In the genomic region with DNA sequence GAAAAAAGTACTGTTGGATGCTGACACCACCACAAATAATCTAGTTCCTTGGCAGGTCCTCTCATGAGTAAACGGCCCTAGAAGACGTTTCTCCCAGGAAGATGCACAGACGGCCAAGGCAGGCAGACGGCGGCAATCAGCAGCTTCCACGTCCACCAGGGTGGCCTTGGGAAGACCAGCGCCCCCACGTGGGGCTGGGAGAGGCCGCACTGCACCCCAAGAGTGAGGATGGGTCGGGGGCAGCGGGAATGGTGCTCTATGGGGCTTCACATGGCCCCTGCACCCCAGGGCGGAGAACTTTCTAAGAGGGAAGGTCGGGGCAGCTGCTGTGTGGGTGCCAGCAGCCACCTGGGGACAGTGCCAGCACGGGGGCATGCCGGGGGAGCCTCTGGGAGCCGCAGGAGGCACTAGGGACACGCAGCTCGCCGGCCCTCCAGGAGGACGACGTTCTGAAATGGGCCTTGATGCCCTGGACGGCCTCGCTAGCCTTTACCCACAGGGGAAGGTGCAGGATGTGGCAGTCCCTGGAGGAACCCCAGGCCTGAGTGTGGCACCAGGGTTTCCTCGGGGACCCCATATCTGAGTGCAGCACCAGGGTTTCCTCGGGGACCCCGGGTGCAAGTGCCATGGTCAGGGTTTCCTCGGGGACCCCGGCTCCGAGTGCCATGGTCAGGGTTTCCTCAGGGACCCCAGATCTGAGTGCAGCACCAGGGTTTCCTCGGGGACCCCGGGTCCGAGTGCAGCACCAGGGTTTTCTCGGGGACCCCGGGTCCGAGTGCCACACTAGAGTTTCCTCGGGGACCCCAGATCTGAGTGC, we compare ENCODE assay signal across 30 cellular contexts.
DNase-seq lines count a peak whose midpoint lies in the region; ATAC-seq and TF ChIP-seq lines count a peak whose summit lies in the region.
"Had no signal": no experiment of that assay in that cellular context is flagged by ENCODE, and none has a peak within 500 bp of the region (broad histone marks: within the 10 kb centered on the region; RNA-seq: fewer than 3 reads in every experiment).

No MANE protein-coding gene starts in this region.

- H4K20me1 ChIP-seq in BLaER1 (no peaks in the 10 kb centered on the region), HCT116 (ENCODE audit: insufficient read depth) (no peaks in the 10 kb centered on the region), neural progenitor cell (ENCODE audit: low read depth) (no peaks in the 10 kb centered on the region)

- ATAC-seq in HCT116: no peak
- ATAC-seq in GM21717 (IDR thresholded peaks at IDR 0.05; ENCODE audit: unreplicated experiment): no peak
- ATAC-seq: gastroesophageal sphincter; stimulated activated naive CD8-positive, alpha-beta T cell treated with anti-CD3 and anti-CD28 coated beads, Interleukin-15, Interleukin-2, amounts not matched to agents 100 U/mL and 50 U/mL, for 24 hours had no signal

- no peak overlapping the region for H3K27ac Mint-ChIP-seq in neural progenitor cell
- H3K27ac Mint-ChIP-seq: activated CD4-positive, alpha-beta T cell treated with anti-CD3 and anti-CD28 coated beads, Interleukin-2, amount 10 ng/mL, durations not matched to agents 24 days and 14 days; activated naive CD8-positive, alpha-beta T cell treated with anti-CD3 and anti-CD28 coated beads for 36 hours; B cell; nephron progenitor cell had no signal

- H3K4me2 ChIP-seq in BLaER1 (peak overlapping the region; percentile 67), HCT116 (ENCODE audit: low read length) (no peak overlapping the region), neural progenitor cell (no peak overlapping the region)
- H3K4me2 ChIP-seq: KMS-11 had no signal

- H3K9me3 ChIP-seq in BLaER1 (peaks cover 8% of the 10 kb centered on the region), HCT116 (ENCODE audit: control insufficient read depth in 1 of 2, insufficient read depth in 1 of 2, low read depth in 1 of 2, low read length in 2 of 2) (0 out of 4 replicates have a peak, but pooled peaks cover 3 to 5% of the 10 kb centered on the region in 2 experiments), WERI-Rb-1 (ENCODE audit: severe bottlenecking) (no peaks in the 10 kb centered on the region), neural progenitor cell (ENCODE audit: low read depth) (no peaks in the 10 kb centered on the region)
- H3K9me3 ChIP-seq: gastroesophageal sphincter had no signal

- no peak for DNase-seq in HCT116 (ENCODE audit: low read depth, low spot score)
- DNase-seq in WERI-Rb-1: peak; percentile 51
- DNase-seq in neural progenitor cell (ENCODE audit: low spot score): peak; percentile 47
- DNase-seq in SHP77 treated with DMSO at 0.1 percent for 48 hours (lab: John Stamatoyannopoulos, UW): no peak
- DNase-seq in C1 segment of cervical spinal cord (lab: John Stamatoyannopoulos, UW): no peak
- DNase-seq: ACHN; activated CD4-positive, alpha-beta T cell treated with anti-CD3 and anti-CD28 coated beads, Interleukin-2, amount 10 ng/mL, durations not matched to agents 24 days and 14 days; activated effector memory CD4-positive, alpha-beta T cell treated with anti-CD3 and anti-CD28 coated beads, Interleukin-2, amount 50 U/mL, for 16 hours; activated naive CD8-positive, alpha-beta T cell treated with anti-CD3 and anti-CD28 coated beads for 36 hours; aorta; Caco-2; effector CD4-positive, alpha-beta T cell; hippocampal formation; left cardiac atrium; mammary epithelial cell; NCI-H1436 treated with DMSO at 0.1 percent for 48 hours; NCI-H2107; NCI-H345; NCI-H69; nephron progenitor cell; small intestine; stimulated activated CD4-positive, alpha-beta T cell treated with anti-CD3 and anti-CD28 coated beads, Interleukin-1b, Interleukin-23, amount 100 ng/mL, for 48 hours; stimulated activated naive CD8-positive, alpha-beta T cell treated with anti-CD3 and anti-CD28 coated beads, Interleukin-15, Interleukin-2, amounts not matched to agents 100 U/mL and 50 U/mL, for 24 hours; T1000 had no signal

- H3K27ac ChIP-seq in BLaER1 (no peak overlapping the region), HCT116 (ENCODE audit: low read depth, low read length) (no peak overlapping the region), WERI-Rb-1 (no peak overlapping the region), neural progenitor cell (no peak overlapping the region)
- H3K27ac ChIP-seq: gastroesophageal sphincter, KMS-11, parathyroid adenoma had no signal

- RAD21 ChIA-PET in HCT116 (lab: Charles Lee; ENCODE audit: low non-redundant PET in 1 of 2, low total read pairs in 2 of 2, uncharacterized antibody in 2 of 2, unreplicated experiment in 2 of 2): no interaction called here

- TF ChIP-seq CTCF in HCT116 (IDR thresholded peaks at IDR 0.05 in 2 of 3, conservative IDR thresholded peaks at IDR 0.05 in 1 of 3; ENCODE audit: borderline replicate concordance in 1 of 3, insufficient read depth in 1 of 3, low read depth in 2 of 3, low read length in 2 of 3) (peak in 2 of 3 experiments; percentile 7 to 26; a peak in 1 of 6 replicates), WERI-Rb-1 (IDR thresholded peaks at IDR 0.05; ENCODE audit: low read depth, low read length) (peak; percentile 77), neural progenitor cell (IDR thresholded peaks at IDR 0.05) (peak; percentile 45)

- H3K9me2 ChIP-seq in HCT116 (ENCODE audit: insufficient read depth): no peaks in the 10 kb centered on the region

- H3K4me1 ChIP-seq in BLaER1: peaks cover 44% of the 10 kb centered on the region
- H3K4me1 ChIP-seq in HCT116 (ENCODE audit: control insufficient read depth in 1 of 2, insufficient read depth in 2 of 2, low read length in 2 of 2): peaks cover 0 to 9% of the 10 kb centered on the region in 2 experiments; a peak in 2 of 4 replicates
- peaks cover 4% of the 10 kb centered on the region for H3K4me1 ChIP-seq in neural progenitor cell
- H3K4me1 ChIP-seq: Caco-2, gastroesophageal sphincter, parathyroid adenoma had no signal

- H3K36me3 ChIP-seq in BLaER1: no peaks in the 10 kb centered on the region
- H3K36me3 ChIP-seq in HCT116 (ENCODE audit: control insufficient read depth in 1 of 2, insufficient read depth in 2 of 2, low read length in 2 of 2): no peaks in the 10 kb centered on the region
- H3K36me3 ChIP-seq in WERI-Rb-1: no peaks in the 10 kb centered on the region
- no peaks in the 10 kb centered on the region for H3K36me3 ChIP-seq in neural progenitor cell
- H3K36me3 ChIP-seq: gastroesophageal sphincter had no signal

- H3K4me3 ChIP-seq in BLaER1 (no peak overlapping the region), HCT116 (replicated peaks in 1 of 2; ENCODE audit: low read depth in 1 of 2, low read length in 2 of 2) (no peak overlapping the region), WERI-Rb-1 (ENCODE audit: low read depth, low read length) (no peak overlapping the region), neural progenitor cell (no peak overlapping the region)
- H3K4me3 ChIP-seq: gastroesophageal sphincter had no signal

- peaks cover 4% of the 10 kb centered on the region for H3K9me3 Mint-ChIP-seq in neural progenitor cell

- TF ChIP-seq RAD21 in HCT116 (IDR thresholded peaks at IDR 0.05; ENCODE audit: low read depth): no peak

- H3K36me3 Mint-ChIP-seq in neural progenitor cell: peaks cover 2% of the 10 kb centered on the region

- TF ChIP-seq POLR2A in HCT116 (IDR thresholded peaks at IDR 0.05; ENCODE audit: borderline replicate concordance, extremely low read depth, insufficient read depth, insufficient read length): no peak

- H3K9ac ChIP-seq in BLaER1 (no peak overlapping the region), HCT116 (ENCODE audit: low read length) (no peak overlapping the region), neural progenitor cell (no peak overlapping the region)
- H3K9ac ChIP-seq: KMS-11, parathyroid adenoma had no signal

- peaks cover 17% of the 10 kb centered on the region for H3K4me1 Mint-ChIP-seq in neural progenitor cell

- H3F3A ChIP-seq in neural progenitor cell (ENCODE audit: low read depth): no peaks in the 10 kb centered on the region

- no peak overlapping the region for H3K4me3 Mint-ChIP-seq in neural progenitor cell
- H3K4me3 Mint-ChIP-seq: activated CD4-positive, alpha-beta T cell treated with anti-CD3 and anti-CD28 coated beads, Interleukin-2, amount 10 ng/mL, durations not matched to agents 24 days and 14 days; activated naive CD8-positive, alpha-beta T cell treated with anti-CD3 and anti-CD28 coated beads for 36 hours; B cell; nephron progenitor cell had no signal

- H3K27me3 ChIP-seq in BLaER1: no peaks in the 10 kb centered on the region; the same call in 1 of the 2 replicates
- H3K27me3 ChIP-seq in HCT116 (ENCODE audit: insufficient read depth, low read length): no peaks in the 10 kb centered on the region
- H3K27me3 ChIP-seq in WERI-Rb-1 (ENCODE audit: insufficient read depth, low read depth, severe bottlenecking): no peaks in the 10 kb centered on the region
- H3K27me3 ChIP-seq in neural progenitor cell: no peaks in the 10 kb centered on the region

- no TSS peak for BruUV-seq in HCT116 (replicated peaks; lab: Mats Ljungman, UMichigan)

- no peak overlapping the region for H2AFZ ChIP-seq in HCT116 (ENCODE audit: low read depth, low read length, poor library complexity, severe bottlenecking)
- H2AFZ ChIP-seq in neural progenitor cell (replicated peaks): no peak overlapping the region
- H2AFZ ChIP-seq: parathyroid adenoma had no signal

- intact Hi-C loops in HCT116 (cut with micrococcal nuclease): no loop called here

- CTCF ChIA-PET in HCT116 (lab: Charles Lee): interaction anchor here (0.6 kb wide), 1 partner anchor 23 kb away, joined by 3 read pairs; no protein-coding TSS in a partner anchor

- H3K27me3 Mint-ChIP-seq in neural progenitor cell (ENCODE audit: insufficient read depth, low read depth): peaks cover 4% of the 10 kb centered on the region
- H3K27me3 Mint-ChIP-seq: activated CD4-positive, alpha-beta T cell treated with anti-CD3 and anti-CD28 coated beads, Interleukin-2, amount 10 ng/mL, durations not matched to agents 24 days and 14 days; activated naive CD8-positive, alpha-beta T cell treated with anti-CD3 and anti-CD28 coated beads for 36 hours; B cell had no signal

- H3K79me2 ChIP-seq in HCT116 (ENCODE audit: insufficient read depth, low read length) (no peaks in the 10 kb centered on the region), neural progenitor cell (ENCODE audit: low read depth) (no peaks in the 10 kb centered on the region)
- H3K79me2 ChIP-seq: parathyroid adenoma had no signal

- POLR2A ChIA-PET in HCT116 (lab: Charles Lee): no interaction called here

TF ChIP-seq in HCT116, 20 proteins besides CTCF, POLR2A, EP300 and RAD21 (continues in another document):
- no peak for TF ChIP-seq FOSL1 (IDR thresholded peaks at IDR 0.05; ENCODE audit: low read depth)
- no peak for TF ChIP-seq CEBPB (IDR thresholded peaks at IDR 0.05; ENCODE audit: low read depth)
- no peak for TF ChIP-seq ELF1 (IDR thresholded peaks at IDR 0.05; ENCODE audit: borderline replicate concordance, low read depth)
- no peak for TF ChIP-seq MAX (IDR thresholded peaks at IDR 0.05)

Comparison
In these comparisons a context has a peak if more than half of its experiments do, and no peak if none do; other contexts are left out.
1. DNase-seq: peak in WERI-Rb-1 (single experiment) and neural progenitor cell (single experiment); none in HCT116 (single experiment), SHP77 treated with DMSO at 0.1 percent for 48 hours (single experiment) and C1 segment of cervical spinal cord (0 of 14).
2. CTCF ChIP-seq: peak in every context shown above with its lines; median percentile 77 in WERI-Rb-1; 45 in neural progenitor cell; 16 in HCT116.